11 cellular contexts compared by ENCODE assay signal in the genomic region with DNA sequence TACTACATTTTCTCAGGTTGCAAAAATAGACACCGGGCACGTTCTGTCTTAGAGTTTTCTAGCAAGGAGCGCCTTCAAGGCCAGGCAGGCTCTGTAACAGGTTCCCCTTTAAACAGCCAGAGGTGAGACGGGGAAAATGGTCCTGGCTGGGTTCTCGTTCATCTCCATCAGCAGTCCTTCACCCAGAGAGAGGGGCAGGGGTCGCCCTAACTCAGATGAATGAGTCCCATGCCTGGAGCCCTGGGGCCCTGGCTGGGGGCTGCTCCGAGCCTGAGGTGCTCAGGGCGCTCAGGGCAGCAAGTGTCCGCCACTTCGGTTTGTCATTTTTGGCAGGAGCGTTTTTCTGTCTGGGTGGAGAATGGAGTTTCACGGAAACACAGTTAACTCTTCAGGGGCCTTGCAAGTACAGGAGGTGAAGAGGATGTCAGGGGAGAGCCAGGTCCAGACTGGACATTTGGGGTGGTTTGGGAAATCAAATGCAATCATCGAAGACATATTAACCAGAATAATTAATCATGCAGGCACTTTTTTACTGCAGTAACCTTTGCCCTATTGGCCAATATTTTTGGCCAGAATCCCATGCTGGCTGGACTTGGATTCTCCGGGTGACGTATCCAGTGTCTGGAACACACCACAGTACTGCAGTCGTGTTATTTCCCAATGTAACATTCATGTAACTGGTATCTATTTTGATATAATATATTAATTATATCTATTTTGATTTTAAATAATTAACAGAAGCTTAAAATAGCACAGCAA. TPM values are rescaled to one million over a fixed set of nuclear protein-coding genes. Genes with fewer than 3 reads are reported as not detected.
DNase-seq lines count a peak whose midpoint lies in the region; ATAC-seq and TF ChIP-seq lines count a peak whose summit lies in the region.
"Had no signal": no experiment of that assay in that cellular context is flagged by ENCODE, and none has a peak within 500 bp of the region (broad histone marks: within the 10 kb centered on the region; RNA-seq: fewer than 3 reads in every experiment).

No MANE protein-coding gene starts in this region.

- H3K27ac Mint-ChIP-seq in H9 = no peak overlapping the region
- H3K27ac Mint-ChIP-seq: activated T-cell treated with anti-CD3 and anti-CD28 coated beads, Interleukin-2, amount 50 U/mL, for 24 hours had no signal

- no peak overlapping the region for H2BK5ac ChIP-seq in H9 (ENCODE audit: insufficient read length, low read length)

- H3K4me1 ChIP-seq in H9 (ENCODE audit: insufficient read depth, low read length) (peaks cover 3% of the 10 kb centered on the region; the same call in 1 of the 2 replicates), right cardiac atrium (ENCODE audit: control insufficient read depth, insufficient read depth, low read length) (peaks cover 2% of the 10 kb centered on the region)

- peak; percentile 34 to 59 for ATAC-seq in right cardiac atrium
- ATAC-seq in activated T-cell treated with anti-CD3 and anti-CD28 coated beads, Interleukin-2, amount 50 U/mL, for 4 hours = no peak
- no peak for ATAC-seq in HG03196 (IDR thresholded peaks at IDR 0.05; ENCODE audit: unreplicated experiment)
- no peak for ATAC-seq in HG03354 (IDR thresholded peaks at IDR 0.05; ENCODE audit: poor library complexity, severe bottlenecking, unreplicated experiment)
- no peak for ATAC-seq in HG02870 (IDR thresholded peaks at IDR 0.05; ENCODE audit: unreplicated experiment)

- peak overlapping the region; percentile 0 for H3K4me2 ChIP-seq in H9 (ENCODE audit: insufficient read depth, insufficient read length, low read length)

- no peaks in the 10 kb centered on the region for H3K79me2 ChIP-seq in H9 (ENCODE audit: insufficient read depth, low read length)

- intact Hi-C loops in right cardiac atrium (cut with DNase I) = loop anchor here in 2 of 4 donors (2.0 to 5.0 kb wide), 2 partner anchors 73 to 76 kb away; no protein-coding TSS in a partner anchor

- no peak overlapping the region for H3K23ac ChIP-seq in H9 (ENCODE audit: insufficient read length, low read depth, low read length)

- H3K27me3 ChIP-seq in H9 (ENCODE audit: insufficient read depth, low read length) (peaks cover 31% of the 10 kb centered on the region; the same call in 1 of the 2 replicates), right cardiac atrium (ENCODE audit: control insufficient read depth, insufficient read depth) (no peaks in the 10 kb centered on the region)

- H2BK20ac ChIP-seq in H9 (ENCODE audit: low read depth, low read length, poor library complexity, severe bottlenecking) = no peak overlapping the region

- H4K91ac ChIP-seq in H9 (ENCODE audit: insufficient read length, low read depth, low read length) = no peak overlapping the region

- H3K9me3 Mint-ChIP-seq in H9 = peaks cover 2 to 4% of the 10 kb centered on the region in 2 experiments; a peak in 4 of 5 replicates
- H3K9me3 Mint-ChIP-seq in activated T-cell treated with anti-CD3 and anti-CD28 coated beads, Interleukin-2, amount 50 U/mL, for 4 hours = no peaks in the 10 kb centered on the region
- H3K9me3 Mint-ChIP-seq: activated T-cell treated with anti-CD3 and anti-CD28 coated beads, Interleukin-2, amount 50 U/mL, for 24 hours had no signal

- H3K4me1 Mint-ChIP-seq in H9 = peaks cover 8 to 45% of the 10 kb centered on the region in 2 experiments
- H3K4me1 Mint-ChIP-seq in activated T-cell treated with anti-CD3 and anti-CD28 coated beads, Interleukin-2, amount 50 U/mL, for 4 hours (ENCODE audit: low read depth) = peaks cover 9% of the 10 kb centered on the region

- peaks cover 12% of the 10 kb centered on the region for H3K23me2 ChIP-seq in H9 (ENCODE audit: insufficient read length, low read depth, low read length, poor library complexity, severe bottlenecking)

- H2BK15ac ChIP-seq in H9 (ENCODE audit: low read depth, low read length) = no peak overlapping the region

- H3K27me3 Mint-ChIP-seq in H9 (ENCODE audit: low read depth) = peaks cover 90% of the 10 kb centered on the region
- peaks cover 52% of the 10 kb centered on the region for H3K27me3 Mint-ChIP-seq in activated T-cell treated with anti-CD3 and anti-CD28 coated beads, Interleukin-2, amount 50 U/mL, for 4 hours (ENCODE audit: low read depth)

- H3K27ac ChIP-seq in H9 (ENCODE audit: insufficient read length, low read depth, low read length) (no peak overlapping the region), right cardiac atrium (ENCODE audit: low read length) (peak overlapping the region; percentile 50)

- no peak overlapping the region for H3K56ac ChIP-seq in H9 (ENCODE audit: insufficient read length, low read depth, low read length)

- no peak overlapping the region for H2BK120ac ChIP-seq in H9 (ENCODE audit: low read depth, low read length, poor library complexity, severe bottlenecking)

- H4K5ac ChIP-seq in H9 (ENCODE audit: insufficient read length, low read depth, low read length) = no peak overlapping the region

- no peak overlapping the region for H3K9ac ChIP-seq in H9 (ENCODE audit: extremely low read depth, insufficient read length, low read length)

- H3K79me1 ChIP-seq in H9 (ENCODE audit: insufficient read depth, low read depth, low read length, poor library complexity, severe bottlenecking) = no peaks in the 10 kb centered on the region

- H3K4me3 Mint-ChIP-seq in H9 = peak overlapping the region in 1 of 2 experiments; percentile 37; a peak in 1 of 5 replicates
- no peak overlapping the region for H3K4me3 Mint-ChIP-seq in activated T-cell treated with anti-CD3 and anti-CD28 coated beads, Interleukin-2, amount 50 U/mL, for 4 hours

- H3K18ac ChIP-seq in H9 (ENCODE audit: insufficient read length, low read depth, low read length) = no peak overlapping the region

- DNase-seq in H9 (no peak), cardiac fibroblast (ENCODE audit: low read depth in 2 of 2) (peak; percentile 86 to 89), right cardiac atrium (peak in 1 of 3 donors; percentile 68), renal cortical epithelial cell (ENCODE audit: low read depth) (peak; percentile 76)
- no peak for DNase-seq in activated T-cell treated with anti-CD3 and anti-CD28 coated beads, Interleukin-2, amount 50 U/mL, for 4 hours
- DNase-seq: activated T-cell treated with anti-CD3 and anti-CD28 coated beads, Interleukin-2, amount 50 U/mL, for 24 hours; NCI-H1417; NCI-H526 had no signal

- H3K36me3 Mint-ChIP-seq in H9 (ENCODE audit: insufficient read depth in 1 of 3, low read depth in 3 of 3) = no peaks in the 10 kb centered on the region; a peak in 1 of 7 replicates
- no peaks in the 10 kb centered on the region for H3K36me3 Mint-ChIP-seq in activated T-cell treated with anti-CD3 and anti-CD28 coated beads, Interleukin-2, amount 50 U/mL, for 4 hours (ENCODE audit: insufficient read depth)

- no peak overlapping the region for H2AFZ ChIP-seq in H9 (ENCODE audit: low read length)

- H2BK12ac ChIP-seq in H9 (ENCODE audit: insufficient read length, low read depth, low read length) = no peak overlapping the region

- no peak overlapping the region for H3T11ph ChIP-seq in H9 (ENCODE audit: low read length)

- no peak overlapping the region for H3K14ac ChIP-seq in H9 (ENCODE audit: insufficient read depth, low read length)

- no peak overlapping the region for H3K4ac ChIP-seq in H9 (ENCODE audit: low read depth, low read length)

- no peak overlapping the region for H3K4me3 ChIP-seq in cardiac fibroblast (replicated peaks in 1 of 2; ENCODE audit: low read depth in 2 of 2, low read length in 2 of 2)
- H3K4me3 ChIP-seq in right cardiac atrium (ENCODE audit: low read length) = no peak overlapping the region

- H4K20me1 ChIP-seq in H9 (ENCODE audit: control insufficient read depth, insufficient read depth, insufficient read length) = no peaks in the 10 kb centered on the region

- WGBS in H9 (ENCODE audit: extremely low coverage, insufficient read length, low lambda C conversion rate) = no CpG with 5 or more reads among the region's 16 CpGs
- 11% methylated on average over 16 of the region's 16 CpGs for WGBS in right cardiac atrium

- H3K9me3 ChIP-seq in H9 (ENCODE audit: control insufficient read depth, low read depth, low read length) = no peaks in the 10 kb centered on the region
- no peaks in the 10 kb centered on the region for H3K9me3 ChIP-seq in right cardiac atrium (ENCODE audit: control insufficient read depth, low read length)

- no peak overlapping the region for H2AK5ac ChIP-seq in H9 (ENCODE audit: insufficient read length, low read length)

- H4K8ac ChIP-seq in H9 (replicated peaks; ENCODE audit: insufficient read length, low read depth, low read length) = no peak overlapping the region

- TF ChIP-seq CTCF in H9 (conservative IDR thresholded peaks at IDR 0.05) (no peak), cardiac fibroblast (IDR thresholded peaks at IDR 0.05; ENCODE audit: low read depth, low read length) (no peak)

RNA-seq across cellular contexts. Expression of gene NTNG2, which starts 2.9 kb away (rescaled TPM):
- total RNA-seq in H9 (2021) (0.52 and 0.66 TPM in 2 replicates), right cardiac atrium (10 to 100 TPM; 14.4 to 27.4 (median 15.2) TPM), renal cortical epithelial cell (0.15 and 0.17 TPM in 2 replicates)
- 8.6 TPM for polyA plus RNA-seq in right cardiac atrium
- 1 to 10 TPM in 1 of 3 donors, under 1 TPM in 2; 0.91 to 1.4 (median 0.95) TPM for total RNA-seq in activated T-cell treated with anti-CD3 and anti-CD28 coated beads, Interleukin-2, amount 50 U/mL, for 4 hours

Comparison
In these comparisons a context has a peak if more than half of its experiments do, and no peak if none do; other contexts are left out.
1. DNase-seq: peak in cardiac fibroblast (2 of 2) and renal cortical epithelial cell (single experiment); none in H9 (single experiment) and activated T-cell treated with anti-CD3 and anti-CD28 coated beads, Interleukin-2, amount 50 U/mL, for 4 hours (single experiment).
2. ATAC-seq: peak in right cardiac atrium (2 of 2); none in activated T-cell treated with anti-CD3 and anti-CD28 coated beads, Interleukin-2, amount 50 U/mL, for 4 hours (0 of 2), HG03196 (single experiment), HG03354 (single experiment) and HG02870 (single experiment).